ENCODE assay signal across 8 cellular contexts in genomic region chrX:68732906-68733493, GRCh38.
DNase-seq lines count a peak whose midpoint lies in the region; ATAC-seq and TF ChIP-seq lines count a peak whose summit lies in the region.

No MANE protein-coding gene starts in this region.

- WGBS in transverse colon (ENCODE audit: low coverage in 1 of 2), 2 donors: 37% methylated on average over 4 of the region's 4 CpGs; no CpG with 5 or more reads in 1 of the 2 donors

- no peak overlapping the region for H3K27ac ChIP-seq in OCI-LY1 (ENCODE audit: low read depth, low read length, poor library complexity, severe bottlenecking)
- no peak overlapping the region for H3K27ac ChIP-seq in neutrophil
- no peak overlapping the region for H3K27ac ChIP-seq in transverse colon

- no peak for TF ChIP-seq POLR2A in transverse colon (IDR thresholded peaks at IDR 0.05)

- H3K9me3 ChIP-seq in OCI-LY1 (ENCODE audit: low read length) (no peaks in the 10 kb centered on the region), neutrophil (no peaks in the 10 kb centered on the region), transverse colon (no peaks in the 10 kb centered on the region)

- intact Hi-C loops in transverse colon (cut with DNase I; ENCODE audit: low total_unique reads): no loop called here

- DNase-seq in NCI-H1436 (lab: John Stamatoyannopoulos, UW) (peak; percentile 55), NCI-H1436 treated with DMSO at 0.1 percent for 48 hours (lab: John Stamatoyannopoulos, UW) (no peak), activated T-cell treated with anti-CD3 and anti-CD28 coated beads for 4 hours (peak; percentile 45), fibroblast of mammary gland (ENCODE audit: low read depth) (peak; percentile 56), transverse colon (peak; percentile 61)

- no peak for TF ChIP-seq EP300 in transverse colon (IDR thresholded peaks at IDR 0.05; ENCODE audit: low read depth)

- ATAC-seq in HG02759 (IDR thresholded peaks at IDR 0.05; ENCODE audit: unreplicated experiment): peak; percentile 84

- H3K79me2 ChIP-seq in OCI-LY1 (ENCODE audit: insufficient read depth, low read length): no peaks in the 10 kb centered on the region

- H3K36me3 ChIP-seq in OCI-LY1 (ENCODE audit: insufficient read depth, low read length) (no peaks in the 10 kb centered on the region), neutrophil (no peaks in the 10 kb centered on the region), transverse colon (no peaks in the 10 kb centered on the region)

- no peak overlapping the region for H3K9ac ChIP-seq in OCI-LY1 (ENCODE audit: low read length)

- no peak overlapping the region for H3K4me2 ChIP-seq in OCI-LY1 (ENCODE audit: low read length)

- no peak overlapping the region for H2AFZ ChIP-seq in OCI-LY1 (ENCODE audit: low read length)

- H3K4me3 ChIP-seq in OCI-LY1 (ENCODE audit: low read depth, low read length, poor library complexity, severe bottlenecking): no peak overlapping the region
- no peak overlapping the region for H3K4me3 ChIP-seq in fibroblast of mammary gland (ENCODE audit: control insufficient read depth, low read depth, low read length)
- H3K4me3 ChIP-seq in neutrophil (ENCODE audit: low read depth in 1 of 2, low read length in 1 of 2): no peak overlapping the region
- H3K4me3 ChIP-seq in transverse colon: no peak overlapping the region

- no peaks in the 10 kb centered on the region for H4K20me1 ChIP-seq in OCI-LY1 (ENCODE audit: insufficient read depth, low read length)

- H3K4me1 ChIP-seq in OCI-LY1 (ENCODE audit: insufficient read depth, low read length, severe bottlenecking): no peaks in the 10 kb centered on the region
- H3K4me1 ChIP-seq in neutrophil (ENCODE audit: control insufficient read depth in 1 of 2, insufficient read depth in 1 of 2, low read depth in 1 of 2, low read length in 1 of 2): no peaks in the 10 kb centered on the region
- H3K4me1 ChIP-seq in transverse colon: no peaks in the 10 kb centered on the region

- no peaks in the 10 kb centered on the region for H3K9me2 ChIP-seq in OCI-LY1 (ENCODE audit: low read depth, low read length)

- in situ Hi-C loops in transverse colon (cut with MboI; ENCODE audit: low pct_ligation_motif_present in 1 of 4, low pct_unique_long_range_greater_than_20kb in 1 of 4, low sequenced_read_pairs in 3 of 4): no loop called here

- TF ChIP-seq CTCF in OCI-LY1 (IDR thresholded peaks at IDR 0.05; ENCODE audit: low read length): peak; percentile 49
- peak; percentile 83 for TF ChIP-seq CTCF in fibroblast of mammary gland (conservative IDR thresholded peaks at IDR 0.05; ENCODE audit: control insufficient read depth, insufficient read depth, low read depth, low read length)
- peak; percentile 30 for TF ChIP-seq CTCF in neutrophil (IDR thresholded peaks at IDR 0.05)
- TF ChIP-seq CTCF in transverse colon (IDR thresholded peaks at IDR 0.05): peak; percentile 37 to 65 (median 57)

- H3K27me3 ChIP-seq in OCI-LY1 (ENCODE audit: insufficient read depth, low read length) (no peaks in the 10 kb centered on the region), neutrophil (no peaks in the 10 kb centered on the region), transverse colon (no peaks in the 10 kb centered on the region)

- no peaks in the 10 kb centered on the region for H3F3A ChIP-seq in OCI-LY1 (ENCODE audit: insufficient read depth, low read length)

Comparison
In these comparisons a context has a peak if more than half of its experiments do, and no peak if none do; other contexts are left out.
1. CTCF ChIP-seq: peak in every context shown above with its lines; median percentile 83 in fibroblast of mammary gland; 57 in transverse colon; 49 in OCI-LY1; 30 in neutrophil.